Comparison of ENCODE assay signal across 1 cellular context in genomic region chr16:370443-370842, GRCh38.
TF ChIP-seq lines count a peak whose summit lies in the region.

TSS of gene MRPL28 (minus strand) at chr16:370538. CDS start at chr16:370218, 320 bp downstream.

TF ChIP-seq in HepG2, 621 proteins besides CTCF, POLR2A, EP300 and RAD21 (continued from another document and continues in another):
- TF ChIP-seq, protein P1, sequence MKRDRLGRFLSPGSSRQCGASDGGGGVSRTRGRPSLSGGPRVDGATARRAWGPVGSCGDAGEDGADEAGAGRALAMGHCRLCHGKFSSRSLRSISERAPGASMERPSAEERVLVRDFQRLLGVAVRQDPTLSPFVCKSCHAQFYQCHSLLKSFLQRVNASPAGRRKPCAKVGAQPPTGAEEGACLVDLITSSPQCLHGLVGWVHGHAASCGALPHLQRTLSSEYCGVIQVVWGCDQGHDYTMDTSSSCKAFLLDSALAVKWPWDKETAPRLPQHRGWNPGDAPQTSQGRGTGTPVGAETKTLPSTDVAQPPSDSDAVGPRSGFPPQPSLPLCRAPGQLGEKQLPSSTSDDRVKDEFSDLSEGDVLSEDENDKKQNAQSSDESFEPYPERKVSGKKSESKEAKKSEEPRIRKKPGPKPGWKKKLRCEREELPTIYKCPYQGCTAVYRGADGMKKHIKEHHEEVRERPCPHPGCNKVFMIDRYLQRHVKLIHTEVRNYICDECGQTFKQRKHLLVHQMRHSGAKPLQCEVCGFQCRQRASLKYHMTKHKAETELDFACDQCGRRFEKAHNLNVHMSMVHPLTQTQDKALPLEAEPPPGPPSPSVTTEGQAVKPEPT (CRISPR knock-in tag; IDR thresholded peaks at IDR 0.05; ENCODE audit: low read depth), result no peak
- TF ChIP-seq ZNF619 (CRISPR knock-in tag; IDR thresholded peaks at IDR 0.05), result no peak
- no peak for TF ChIP-seq ZNF616 (CRISPR knock-in tag; IDR thresholded peaks at IDR 0.05; ENCODE audit: low read depth)
- peak; percentile 57; the same call in 1 of the 2 replicates for TF ChIP-seq ARID4A (CRISPR knock-in tag; IDR thresholded peaks at IDR 0.05; ENCODE audit: borderline replicate concordance)
- TF ChIP-seq SALL1 (CRISPR knock-in tag; IDR thresholded peaks at IDR 0.05), result peak; percentile 24; the same call in 1 of the 2 replicates
- TF ChIP-seq, protein P2, sequence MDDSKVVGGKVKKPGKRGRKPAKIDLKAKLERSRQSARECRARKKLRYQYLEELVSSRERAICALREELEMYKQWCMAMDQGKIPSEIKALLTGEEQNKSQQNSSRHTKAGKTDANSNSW (CRISPR knock-in tag; IDR thresholded peaks at IDR 0.05; ENCODE audit: borderline replicate concordance), result no peak
- no peak for TF ChIP-seq U2AF2 (IDR thresholded peaks at IDR 0.05; ENCODE audit: low read depth, low read length)
- no peak for TF ChIP-seq CCDC6 (CRISPR knock-in tag; IDR thresholded peaks at IDR 0.05)
- TF ChIP-seq, protein P3, sequence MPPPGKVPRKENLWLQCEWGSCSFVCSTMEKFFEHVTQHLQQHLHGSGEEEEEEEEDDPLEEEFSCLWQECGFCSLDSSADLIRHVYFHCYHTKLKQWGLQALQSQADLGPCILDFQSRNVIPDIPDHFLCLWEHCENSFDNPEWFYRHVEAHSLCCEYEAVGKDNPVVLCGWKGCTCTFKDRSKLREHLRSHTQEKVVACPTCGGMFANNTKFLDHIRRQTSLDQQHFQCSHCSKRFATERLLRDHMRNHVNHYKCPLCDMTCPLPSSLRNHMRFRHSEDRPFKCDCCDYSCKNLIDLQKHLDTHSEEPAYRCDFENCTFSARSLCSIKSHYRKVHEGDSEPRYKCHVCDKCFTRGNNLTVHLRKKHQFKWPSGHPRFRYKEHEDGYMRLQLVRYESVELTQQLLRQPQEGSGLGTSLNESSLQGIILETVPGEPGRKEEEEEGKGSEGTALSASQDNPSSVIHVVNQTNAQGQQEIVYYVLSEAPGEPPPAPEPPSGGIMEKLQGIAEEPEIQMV (CRISPR knock-in tag; IDR thresholded peaks at IDR 0.05; ENCODE audit: low read depth), result no peak
- TF ChIP-seq ZNF572 (CRISPR knock-in tag; IDR thresholded peaks at IDR 0.05), result no peak
- no peak for TF ChIP-seq ZNF160 (CRISPR knock-in tag; IDR thresholded peaks at IDR 0.05)
- TF ChIP-seq ZNF530 (CRISPR knock-in tag; IDR thresholded peaks at IDR 0.05; ENCODE audit: low read depth), result no peak
- TF ChIP-seq, protein P4, sequence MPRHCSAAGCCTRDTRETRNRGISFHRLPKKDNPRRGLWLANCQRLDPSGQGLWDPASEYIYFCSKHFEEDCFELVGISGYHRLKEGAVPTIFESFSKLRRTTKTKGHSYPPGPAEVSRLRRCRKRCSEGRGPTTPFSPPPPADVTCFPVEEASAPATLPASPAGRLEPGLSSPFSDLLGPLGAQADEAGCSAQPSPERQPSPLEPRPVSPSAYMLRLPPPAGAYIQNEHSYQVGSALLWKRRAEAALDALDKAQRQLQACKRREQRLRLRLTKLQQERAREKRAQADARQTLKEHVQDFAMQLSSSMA (CRISPR knock-in tag; IDR thresholded peaks at IDR 0.05), result no peak
- no peak for TF ChIP-seq KDM6A (CRISPR knock-in tag; IDR thresholded peaks at IDR 0.05; ENCODE audit: low read depth)
- TF ChIP-seq MAFF (IDR thresholded peaks at IDR 0.05; ENCODE audit: low read depth, low read length), result no peak
- TF ChIP-seq, protein P5, sequence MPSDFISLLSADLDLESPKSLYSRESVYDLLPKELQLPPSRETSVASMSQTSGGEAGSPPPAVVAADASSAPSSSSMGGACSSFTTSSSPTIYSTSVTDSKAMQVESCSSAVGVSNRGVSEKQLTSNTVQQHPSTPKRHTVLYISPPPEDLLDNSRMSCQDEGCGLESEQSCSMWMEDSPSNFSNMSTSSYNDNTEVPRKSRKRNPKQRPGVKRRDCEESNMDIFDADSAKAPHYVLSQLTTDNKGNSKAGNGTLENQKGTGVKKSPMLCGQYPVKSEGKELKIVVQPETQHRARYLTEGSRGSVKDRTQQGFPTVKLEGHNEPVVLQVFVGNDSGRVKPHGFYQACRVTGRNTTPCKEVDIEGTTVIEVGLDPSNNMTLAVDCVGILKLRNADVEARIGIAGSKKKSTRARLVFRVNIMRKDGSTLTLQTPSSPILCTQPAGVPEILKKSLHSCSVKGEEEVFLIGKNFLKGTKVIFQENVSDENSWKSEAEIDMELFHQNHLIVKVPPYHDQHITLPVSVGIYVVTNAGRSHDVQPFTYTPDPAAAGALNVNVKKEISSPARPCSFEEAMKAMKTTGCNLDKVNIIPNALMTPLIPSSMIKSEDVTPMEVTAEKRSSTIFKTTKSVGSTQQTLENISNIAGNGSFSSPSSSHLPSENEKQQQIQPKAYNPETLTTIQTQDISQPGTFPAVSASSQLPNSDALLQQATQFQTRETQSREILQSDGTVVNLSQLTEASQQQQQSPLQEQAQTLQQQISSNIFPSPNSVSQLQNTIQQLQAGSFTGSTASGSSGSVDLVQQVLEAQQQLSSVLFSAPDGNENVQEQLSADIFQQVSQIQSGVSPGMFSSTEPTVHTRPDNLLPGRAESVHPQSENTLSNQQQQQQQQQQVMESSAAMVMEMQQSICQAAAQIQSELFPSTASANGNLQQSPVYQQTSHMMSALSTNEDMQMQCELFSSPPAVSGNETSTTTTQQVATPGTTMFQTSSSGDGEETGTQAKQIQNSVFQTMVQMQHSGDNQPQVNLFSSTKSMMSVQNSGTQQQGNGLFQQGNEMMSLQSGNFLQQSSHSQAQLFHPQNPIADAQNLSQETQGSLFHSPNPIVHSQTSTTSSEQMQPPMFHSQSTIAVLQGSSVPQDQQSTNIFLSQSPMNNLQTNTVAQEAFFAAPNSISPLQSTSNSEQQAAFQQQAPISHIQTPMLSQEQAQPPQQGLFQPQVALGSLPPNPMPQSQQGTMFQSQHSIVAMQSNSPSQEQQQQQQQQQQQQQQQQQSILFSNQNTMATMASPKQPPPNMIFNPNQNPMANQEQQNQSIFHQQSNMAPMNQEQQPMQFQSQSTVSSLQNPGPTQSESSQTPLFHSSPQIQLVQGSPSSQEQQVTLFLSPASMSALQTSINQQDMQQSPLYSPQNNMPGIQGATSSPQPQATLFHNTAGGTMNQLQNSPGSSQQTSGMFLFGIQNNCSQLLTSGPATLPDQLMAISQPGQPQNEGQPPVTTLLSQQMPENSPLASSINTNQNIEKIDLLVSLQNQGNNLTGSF (CRISPR knock-in tag; IDR thresholded peaks at IDR 0.05), result no peak
- TF ChIP-seq TBX2 (CRISPR knock-in tag; IDR thresholded peaks at IDR 0.05; ENCODE audit: borderline replicate concordance), result no peak
- TF ChIP-seq ZC3H4 (CRISPR knock-in tag; IDR thresholded peaks at IDR 0.05; ENCODE audit: borderline replicate concordance), result no peak
- TF ChIP-seq, protein P6, sequence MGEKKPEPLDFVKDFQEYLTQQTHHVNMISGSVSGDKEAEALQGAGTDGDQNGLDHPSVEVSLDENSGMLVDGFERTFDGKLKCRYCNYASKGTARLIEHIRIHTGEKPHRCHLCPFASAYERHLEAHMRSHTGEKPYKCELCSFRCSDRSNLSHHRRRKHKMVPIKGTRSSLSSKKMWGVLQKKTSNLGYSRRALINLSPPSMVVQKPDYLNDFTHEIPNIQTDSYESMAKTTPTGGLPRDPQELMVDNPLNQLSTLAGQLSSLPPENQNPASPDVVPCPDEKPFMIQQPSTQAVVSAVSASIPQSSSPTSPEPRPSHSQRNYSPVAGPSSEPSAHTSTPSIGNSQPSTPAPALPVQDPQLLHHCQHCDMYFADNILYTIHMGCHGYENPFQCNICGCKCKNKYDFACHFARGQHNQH (CRISPR knock-in tag; IDR thresholded peaks at IDR 0.05), result peak; percentile 22; the same call in 1 of the 2 replicates
- no peak for TF ChIP-seq ZNF567 (CRISPR knock-in tag; IDR thresholded peaks at IDR 0.05; ENCODE audit: borderline replicate concordance)
- peak; percentile 68 for TF ChIP-seq GATAD1 (CRISPR knock-in tag; IDR thresholded peaks at IDR 0.05)
- no peak for TF ChIP-seq MXD1 (CRISPR knock-in tag; IDR thresholded peaks at IDR 0.05)
- TF ChIP-seq BCL6 (CRISPR knock-in tag; IDR thresholded peaks at IDR 0.05), result peak; percentile 26; the same call in 1 of the 2 replicates
- TF ChIP-seq ZNF251 (CRISPR knock-in tag; IDR thresholded peaks at IDR 0.05), result no peak
- TF ChIP-seq, protein P7, sequence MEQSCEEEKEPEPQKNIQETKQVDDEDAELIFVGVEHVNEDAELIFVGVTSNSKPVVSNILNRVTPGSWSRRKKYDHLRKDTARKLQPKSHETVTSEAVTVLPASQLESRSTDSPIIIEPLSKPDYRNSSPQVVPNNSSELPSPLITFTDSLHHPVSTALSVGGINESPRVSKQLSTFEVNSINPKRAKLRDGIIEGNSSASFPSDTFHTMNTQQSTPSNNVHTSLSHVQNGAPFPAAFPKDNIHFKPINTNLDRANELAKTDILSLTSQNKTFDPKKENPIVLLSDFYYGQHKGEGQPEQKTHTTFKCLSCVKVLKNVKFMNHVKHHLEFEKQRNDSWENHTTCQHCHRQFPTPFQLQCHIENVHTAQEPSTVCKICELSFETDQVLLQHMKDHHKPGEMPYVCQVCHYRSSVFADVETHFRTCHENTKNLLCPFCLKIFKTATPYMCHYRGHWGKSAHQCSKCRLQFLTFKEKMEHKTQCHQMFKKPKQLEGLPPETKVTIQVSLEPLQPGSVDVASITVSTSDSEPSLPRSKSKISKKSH (CRISPR knock-in tag; IDR thresholded peaks at IDR 0.05; ENCODE audit: borderline replicate concordance), result no peak
- 0 out of 2 replicates have a peak, but pooled peaks have one; percentile 59 for TF ChIP-seq ZNF670 (CRISPR knock-in tag; IDR thresholded peaks at IDR 0.05; ENCODE audit: borderline replicate concordance)
- TF ChIP-seq SCMH1 (CRISPR knock-in tag; IDR thresholded peaks at IDR 0.05; ENCODE audit: borderline replicate concordance), result no peak
- TF ChIP-seq ZNF841 (CRISPR knock-in tag; IDR thresholded peaks at IDR 0.05; ENCODE audit: borderline replicate concordance), result no peak
- TF ChIP-seq MEIS2 (CRISPR knock-in tag; IDR thresholded peaks at IDR 0.05), result no peak
- TF ChIP-seq YY1 (IDR thresholded peaks at IDR 0.05; ENCODE audit: insufficient read depth, insufficient replicate concordance, low read depth, low read length), result peak; percentile 80
- no peak for TF ChIP-seq SMAD9 (CRISPR knock-in tag; IDR thresholded peaks at IDR 0.05)
- TF ChIP-seq, protein P8, sequence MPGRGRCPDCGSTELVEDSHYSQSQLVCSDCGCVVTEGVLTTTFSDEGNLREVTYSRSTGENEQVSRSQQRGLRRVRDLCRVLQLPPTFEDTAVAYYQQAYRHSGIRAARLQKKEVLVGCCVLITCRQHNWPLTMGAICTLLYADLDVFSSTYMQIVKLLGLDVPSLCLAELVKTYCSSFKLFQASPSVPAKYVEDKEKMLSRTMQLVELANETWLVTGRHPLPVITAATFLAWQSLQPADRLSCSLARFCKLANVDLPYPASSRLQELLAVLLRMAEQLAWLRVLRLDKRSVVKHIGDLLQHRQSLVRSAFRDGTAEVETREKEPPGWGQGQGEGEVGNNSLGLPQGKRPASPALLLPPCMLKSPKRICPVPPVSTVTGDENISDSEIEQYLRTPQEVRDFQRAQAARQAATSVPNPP (CRISPR knock-in tag; IDR thresholded peaks at IDR 0.05), result no peak
- TF ChIP-seq ZNF460 (CRISPR knock-in tag; IDR thresholded peaks at IDR 0.05; ENCODE audit: borderline replicate concordance), result no peak
- TF ChIP-seq ZNF557 (CRISPR knock-in tag; IDR thresholded peaks at IDR 0.05), result no peak
- TF ChIP-seq ZNF605 (CRISPR knock-in tag; IDR thresholded peaks at IDR 0.05), result no peak
- no peak for TF ChIP-seq DZIP1 (CRISPR knock-in tag; IDR thresholded peaks at IDR 0.05)
